18 cellular contexts compared by ENCODE assay signal in the genomic region with DNA sequence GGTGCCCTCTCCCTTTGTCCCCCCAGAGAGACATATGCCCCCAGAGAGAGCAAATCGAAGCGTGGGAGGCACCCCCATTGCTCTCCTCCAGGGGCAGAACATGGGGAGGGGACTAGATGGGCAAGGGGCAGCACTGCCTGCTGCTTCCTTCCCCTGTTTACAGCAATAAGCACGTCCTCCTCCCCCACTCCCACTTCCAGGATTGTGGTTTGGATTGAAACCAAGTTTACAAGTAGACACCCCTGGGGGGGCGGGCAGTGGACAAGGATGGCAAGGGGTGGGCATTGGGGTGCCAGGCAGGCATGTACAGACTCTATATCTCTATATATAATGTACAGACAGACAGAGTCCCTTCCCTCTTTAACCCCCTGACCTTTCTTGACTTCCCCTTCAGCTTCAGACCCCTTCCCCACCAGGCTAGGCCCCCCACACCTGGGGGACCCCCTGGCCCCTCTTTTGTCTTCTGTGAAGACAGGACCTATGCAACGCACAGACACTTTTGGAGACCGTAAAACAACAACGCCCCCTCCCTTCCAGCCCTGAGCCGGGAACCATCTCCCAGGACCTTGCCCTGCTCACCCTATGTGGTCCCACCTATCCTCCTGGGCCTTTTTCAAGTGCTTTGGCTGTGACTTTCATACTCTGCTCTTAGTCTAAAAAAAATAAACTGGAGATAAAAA. TPM values are rescaled to one million over a fixed set of nuclear protein-coding genes. Genes with fewer than 3 reads are reported as not detected.
DNase-seq lines count a peak whose midpoint lies in the region; ATAC-seq and TF ChIP-seq lines count a peak whose summit lies in the region.
"Had no signal": no experiment of that assay in that cellular context is flagged by ENCODE, and none has a peak within 500 bp of the region (broad histone marks: within the 10 kb centered on the region; RNA-seq: fewer than 3 reads in every experiment).

No MANE protein-coding gene starts in this region.

- peaks cover 16% of the 10 kb centered on the region for H3K4me1 Mint-ChIP-seq in activated T-helper 17 cell treated with anti-CD3 and anti-CD28 coated beads, Interleukin-2, amount 50 U/mL, for 72 hours

- no peak overlapping the region; the same call in 1 of the 2 replicates for H3K9ac ChIP-seq in KMS-11

- peak overlapping the region; percentile 91 for H3K4me3 Mint-ChIP-seq in activated T-helper 17 cell treated with anti-CD3 and anti-CD28 coated beads, Interleukin-2, amount 50 U/mL, for 72 hours

- no peak overlapping the region for H3K27ac ChIP-seq in DOHH2 (ENCODE audit: low read depth, low read length)
- H3K27ac ChIP-seq in KMS-11: no peak overlapping the region
- H3K27ac ChIP-seq: neutrophil, suprapubic skin had no signal

- H3K4me2 ChIP-seq in DOHH2 (ENCODE audit: low read length) (peak overlapping the region; percentile 96), KMS-11 (peak overlapping the region; percentile 91; the same call in 1 of the 2 replicates)

- H3K4me1 ChIP-seq in DOHH2 (ENCODE audit: control insufficient read depth, low read length): peaks cover 52% of the 10 kb centered on the region
- peaks cover 48% of the 10 kb centered on the region for H3K4me1 ChIP-seq in KMS-11 (ENCODE audit: low read depth, poor library complexity, severe bottlenecking)

- H3K36me3 ChIP-seq in DOHH2 (ENCODE audit: control insufficient read depth, low read length) (no peaks in the 10 kb centered on the region), KMS-11 (ENCODE audit: insufficient read depth) (no peaks in the 10 kb centered on the region)
- H3K36me3 ChIP-seq: neutrophil, suprapubic skin had no signal

- H4K20me1 ChIP-seq in DOHH2 (ENCODE audit: control insufficient read depth, insufficient read depth, low read depth, low read length) (no peaks in the 10 kb centered on the region), KMS-11 (ENCODE audit: insufficient read depth) (no peaks in the 10 kb centered on the region)

- H3K9me2 ChIP-seq in DOHH2 (replicated peaks; ENCODE audit: control insufficient read depth, low read length): no peaks in the 10 kb centered on the region

- H3K36me3 Mint-ChIP-seq in activated T-helper 17 cell treated with anti-CD3 and anti-CD28 coated beads, Interleukin-2, amount 50 U/mL, for 72 hours (ENCODE audit: low read depth): peaks cover 12% of the 10 kb centered on the region
- H3K36me3 Mint-ChIP-seq: memory B cell had no signal

- no peak overlapping the region for H3K27ac Mint-ChIP-seq in activated T-helper 17 cell treated with anti-CD3 and anti-CD28 coated beads, Interleukin-2, amount 50 U/mL, for 72 hours

- peaks cover 23% of the 10 kb centered on the region for H3K27me3 ChIP-seq in DOHH2 (ENCODE audit: control insufficient read depth, low read length)
- H3K27me3 ChIP-seq in KMS-11 (ENCODE audit: insufficient read depth, low read depth): peaks cover 18% of the 10 kb centered on the region

- peaks cover 12% of the 10 kb centered on the region for H3K27me3 Mint-ChIP-seq in activated T-helper 17 cell treated with anti-CD3 and anti-CD28 coated beads, Interleukin-2, amount 50 U/mL, for 72 hours

- H2AFZ ChIP-seq in KMS-11 (ENCODE audit: low read depth): no peak overlapping the region; the same call in 1 of the 2 replicates

- no peak for DNase-seq in retinal pigment epithelial cell (ENCODE audit: low read depth)
- no peak for DNase-seq in DMS153 treated with DMSO at 0.1 percent for 48 hours (lab: John Stamatoyannopoulos, UW; ENCODE audit: unreplicated experiment)
- no peak for DNase-seq in foreskin fibroblast
- DNase-seq: activated effector memory CD4-positive, alpha-beta T cell treated with Interleukin-2 at 50 U/mL for 16 hours; CD8-positive, alpha-beta memory T cell; dermis blood vessel endothelial cell; GDM1; NCI-H510A; right cardiac atrium; stimulated activated CD4-positive, alpha-beta T cell treated with anti-CD3 and anti-CD28 coated beads, Interleukin-2, amount 100 ng/mL, for 24 hours had no signal

- H3K9me3 ChIP-seq in DOHH2 (ENCODE audit: control insufficient read depth, insufficient read depth, low read length): no peaks in the 10 kb centered on the region
- H3K9me3 ChIP-seq: neutrophil, suprapubic skin had no signal

- peaks cover 16% of the 10 kb centered on the region; the same call in 1 of the 2 replicates for H3F3A ChIP-seq in DOHH2 (ENCODE audit: control insufficient read depth, insufficient read depth)

- H3K79me2 ChIP-seq in DOHH2 (ENCODE audit: control insufficient read depth, low read length) (no peaks in the 10 kb centered on the region), KMS-11 (ENCODE audit: insufficient read depth, low read depth) (no peaks in the 10 kb centered on the region)

- H3K4me3 ChIP-seq in DOHH2 (ENCODE audit: low read length) (peak overlapping the region; percentile 87), KMS-11 (IDR thresholded peaks at IDR 0.05; ENCODE audit: insufficient read depth, low read depth, low read length) (no peak overlapping the region), retinal pigment epithelial cell (ENCODE audit: low read length) (no peak overlapping the region), foreskin fibroblast (ENCODE audit: low read depth in 1 of 2, low read length in 2 of 2) (no peak overlapping the region)
- H3K4me3 ChIP-seq: suprapubic skin had no signal

- TF ChIP-seq CTCF in DOHH2 (IDR thresholded peaks at IDR 0.05; ENCODE audit: low read depth, low read length, poor library complexity, severe bottlenecking): peak; percentile 51
- TF ChIP-seq CTCF in KMS-11 (conservative IDR thresholded peaks at IDR 0.05; ENCODE audit: low read depth, low read length): peak; percentile 49; the same call in 1 of the 2 replicates
- TF ChIP-seq CTCF in retinal pigment epithelial cell (conservative IDR thresholded peaks at IDR 0.05; ENCODE audit: low read depth, low read length): peak; percentile 12
- no peak for TF ChIP-seq CTCF in foreskin fibroblast (IDR thresholded peaks at IDR 0.05; ENCODE audit: low read depth, low read length)

- ATAC-seq in activated T-helper 17 cell treated with anti-CD3 and anti-CD28 coated beads, Interleukin-2, amount 50 U/mL, for 72 hours (replicated peaks): no peak
- no peak for ATAC-seq in HG02798 (IDR thresholded peaks at IDR 0.05; ENCODE audit: poor library complexity, unreplicated experiment)
- ATAC-seq: SK-N-SH treated with all-trans-retinoic acid at 6 μM for 48 hours had no signal

- H3K9me3 Mint-ChIP-seq in activated T-helper 17 cell treated with anti-CD3 and anti-CD28 coated beads, Interleukin-2, amount 50 U/mL, for 72 hours: no peaks in the 10 kb centered on the region
- H3K9me3 Mint-ChIP-seq: CD8-positive, alpha-beta memory T cell; memory B cell had no signal

RNA-seq across cellular contexts. Expression of gene EFNA3, which starts 8.4 kb away (rescaled TPM):
- total RNA-seq in activated T-helper 17 cell treated with anti-CD3 and anti-CD28 coated beads, Interleukin-2, amount 50 U/mL, for 72 hours: 10 to 100 TPM in 1 of 2 donors, 1 to 10 TPM in 1; 4.1 to 10.8 TPM

RNA-seq across cellular contexts. Expression of gene EFNA4, which starts 23.5 kb away (rescaled TPM):
- 1 to 10 TPM; 4.6 to 7.0 TPM for total RNA-seq in activated T-helper 17 cell treated with anti-CD3 and anti-CD28 coated beads, Interleukin-2, amount 50 U/mL, for 72 hours

RNA-seq across cellular contexts. Expression of gene ADAM15, which starts 35.9 kb away (rescaled TPM):
- total RNA-seq in activated T-helper 17 cell treated with anti-CD3 and anti-CD28 coated beads, Interleukin-2, amount 50 U/mL, for 72 hours: 10 to 100 TPM; 53.2 to 86.6 TPM

RNA-seq across cellular contexts. Expression of gene EFNA1, which starts 40.7 kb away (rescaled TPM):
- total RNA-seq in activated T-helper 17 cell treated with anti-CD3 and anti-CD28 coated beads, Interleukin-2, amount 50 U/mL, for 72 hours: under 1 TPM in 1 of 2 donors, not detected in 1; 0.48 TPM

RNA-seq across cellular contexts. Expression of gene SLC50A1, which starts 48.7 kb away (rescaled TPM):
- 10 to 100 TPM; 42.8 to 47.3 TPM for total RNA-seq in activated T-helper 17 cell treated with anti-CD3 and anti-CD28 coated beads, Interleukin-2, amount 50 U/mL, for 72 hours
